Comparison of ENCODE assay signal across 1 cellular context in genomic region chr6:41527721-41528408, GRCh38.
TF ChIP-seq lines count a peak whose summit lies in the region.

No MANE protein-coding gene starts in this region.

TF ChIP-seq in H1, 55 proteins besides CTCF, POLR2A, EP300 and RAD21:
- TF ChIP-seq ASH2L (IDR thresholded peaks at IDR 0.05; ENCODE audit: low read length) (no peak), CBX5 (IDR thresholded peaks at IDR 0.05; ENCODE audit: low read depth, low read length) (no peak), SIN3A (conservative IDR thresholded peaks at IDR 0.05 in 1 of 2, IDR thresholded peaks at IDR 0.05 in 1 of 2; ENCODE audit: low read depth in 1 of 2, low read length in 2 of 2) (no peak), E2F6 (IDR thresholded peaks at IDR 0.05) (no peak), NANOG (IDR thresholded peaks at IDR 0.05; ENCODE audit: insufficient read depth, low read depth, low read length, poor library complexity, severe bottlenecking) (no peak), CHD2 (IDR thresholded peaks at IDR 0.05; ENCODE audit: low read length) (no peak), CTBP2 (IDR thresholded peaks at IDR 0.05; ENCODE audit: borderline replicate concordance, insufficient read depth, insufficient read length, low read length) (no peak), SP2 (IDR thresholded peaks at IDR 0.05; ENCODE audit: low read length) (no peak), TAF7 (optimal IDR thresholded peaks at IDR 0.05; ENCODE audit: borderline replicate concordance, low read depth, low read length) (no peak)
